Comparison of ENCODE assay signal across 8 cellular contexts in genomic region chr7:129950191-129950940, GRCh38. TPM values are rescaled to one million over a fixed set of nuclear protein-coding genes. Genes with fewer than 3 reads are reported as not detected.
DNase-seq lines count a peak whose midpoint lies in the region; ATAC-seq, FAIRE-seq and TF ChIP-seq lines count a peak whose summit lies in the region.

No MANE protein-coding gene starts in this region.

- peaks cover 0 to 3% of the 10 kb centered on the region in 2 experiments; a peak in 1 of 5 replicates for H3K36me3 ChIP-seq in HepG2 (replicated peaks in 1 of 2; ENCODE audit: control insufficient read depth in 1 of 2, insufficient read depth in 2 of 2, low read length in 2 of 2)

- POLR2A ChIA-PET in HepG2 (lab: Yijun Ruan, JAX) = interaction anchor here (2.4 to 2.9 kb wide), 2 partner anchors 9 to 59 kb away, joined by 14 to 28 read pairs; no protein-coding TSS in a partner anchor

- no peak for TF ChIP-seq CTCF in GM13976 (IDR thresholded peaks at IDR 0.05; ENCODE audit: borderline replicate concordance, control extremely low read depth, extremely low read depth, insufficient read depth, missing control alignments)
- no peak for TF ChIP-seq CTCF in astrocyte of the cerebellum (IDR thresholded peaks at IDR 0.05; ENCODE audit: low read depth, low read length, missing control alignments)
- no peak for TF ChIP-seq CTCF in HepG2 (CRISPR knock-in tag; IDR thresholded peaks at IDR 0.05)

- no peak overlapping the region for H2AFZ ChIP-seq in HepG2 (ENCODE audit: low read length)

- H3K27me3 ChIP-seq in HepG2 (ENCODE audit: control insufficient read depth in 1 of 2, insufficient read depth in 2 of 2, low read length in 2 of 2) = no peaks in the 10 kb centered on the region; a peak in 1 of 5 replicates

- H3K4me1 ChIP-seq in HepG2 (ENCODE audit: insufficient read depth, low read length) = peaks cover 40% of the 10 kb centered on the region

- H3K4me3 ChIP-seq in astrocyte of the cerebellum (ENCODE audit: low read depth, low read length) (peak overlapping the region; percentile 93), HepG2 (replicated peaks in 1 of 3; ENCODE audit: insufficient read depth in 1 of 3, low read depth in 2 of 3, low read length in 3 of 3) (peak overlapping the region; percentile 86 to 94 (median 87))

- peaks cover 60% of the 10 kb centered on the region for H3K79me2 ChIP-seq in HepG2 (ENCODE audit: insufficient read depth, low read length)

- no peak for TF ChIP-seq POLR2A in HepG2 (IDR thresholded peaks at IDR 0.05; ENCODE audit: insufficient read depth in 1 of 2, low read depth in 2 of 2, low read length in 2 of 2)

- TF ChIP-seq EP300 in HepG2 (IDR thresholded peaks at IDR 0.05; ENCODE audit: low read depth in 2 of 2, low read length in 2 of 2) (no peak), HepG2 (CRISPR knock-in tag; IDR thresholded peaks at IDR 0.05; ENCODE audit: borderline replicate concordance) (no peak)

- peak overlapping the region; percentile 92 for H3K27ac ChIP-seq in HepG2 (ENCODE audit: extremely low read length, insufficient read depth, low read length)

- no peak for FAIRE-seq in HepG2 (lab: Jason Lieb, UNC)

- ATAC-seq in HG02798 (IDR thresholded peaks at IDR 0.05; ENCODE audit: poor library complexity, unreplicated experiment) (peak; percentile 25), HepG2 (no peak), HG02678 (IDR thresholded peaks at IDR 0.05; ENCODE audit: unreplicated experiment) (no peak)

- H3K9me3 ChIP-seq in HepG2 (ENCODE audit: low read length) = no peaks in the 10 kb centered on the region

- WGBS in HepG2 (ENCODE audit: low lambda C conversion rate) = 13% methylated on average over 9 of the region's 9 CpGs

- in situ Hi-C loops in GM13976 (cut with MboI; ENCODE audit: low sequenced_read_pairs, unreplicated experiment) = no loop called here
- in situ Hi-C loops in astrocyte of the cerebellum (cut with HindIII; ENCODE audit: low sequenced_read_pairs) = no loop called here
- in situ Hi-C loops in HepG2 (cut with HindIII; ENCODE audit: extremely low pct_ligation_motif_present, low pct_unique_long_range_greater_than_20kb) = no loop called here

- peaks cover 16% of the 10 kb centered on the region for H4K20me1 ChIP-seq in HepG2 (ENCODE audit: insufficient read depth, low read length)

- BruUV-seq in HepG2 (replicated peaks; lab: Mats Ljungman, UMichigan) = no TSS peak

- peak overlapping the region; percentile 76 for H3K4me2 ChIP-seq in HepG2 (ENCODE audit: low read depth, low read length)

- intact Hi-C loops in HepG2 (cut with micrococcal nuclease; ENCODE audit: unreplicated experiment) = loop anchor here (5.0 kb wide), 1 partner anchor 118 kb away; no protein-coding TSS in a partner anchor

- CTCF ChIA-PET in HepG2 (lab: Yijun Ruan, JAX; ENCODE audit: low intra/inter-chr PET ratio, low total read pairs) = no interaction called here

- DNase-seq in GM13976 (ENCODE audit: low spot score) = peak; percentile 62
- DNase-seq in astrocyte of the cerebellum (ENCODE audit: low read depth) = no peak
- DNase-seq in HepG2 (ENCODE audit: low spot score) = no peak
- no peak for DNase-seq in D341Med (ENCODE audit: low spot score)
- DNase-seq in central memory CD4-positive, alpha-beta T cell = no peak
- DNase-seq in SW 1271 (lab: John Stamatoyannopoulos, UW) = no peak

- TF ChIP-seq RAD21 in HepG2 (CRISPR knock-in tag; IDR thresholded peaks at IDR 0.05) = no peak

- H3K9ac ChIP-seq in HepG2 (ENCODE audit: insufficient read depth, low read depth, low read length) = peak overlapping the region; percentile 90

TF ChIP-seq in HepG2, 621 proteins besides CTCF, POLR2A, EP300 and RAD21:
- TF ChIP-seq GATA4 (IDR thresholded peaks at IDR 0.05; ENCODE audit: borderline replicate concordance, low read depth) (no peak), GLI4 (CRISPR knock-in tag; IDR thresholded peaks at IDR 0.05; ENCODE audit: borderline replicate concordance) (no peak), PATZ1 (CRISPR knock-in tag; IDR thresholded peaks at IDR 0.05) (no peak), MBD4 (IDR thresholded peaks at IDR 0.05; ENCODE audit: borderline replicate concordance, low read length) (no peak), ZNF646 (CRISPR knock-in tag; IDR thresholded peaks at IDR 0.05) (0 out of 2 replicates have a peak, but pooled peaks have one; percentile 2)

RNA-seq across cellular contexts. Expression of gene UBE2H, which starts 2.4 kb away (rescaled TPM):
- total RNA-seq in HepG2 (2016; rRNA removed; fragmentation: Illumina TruSeq; extraction: Trizol) = 15.5 and 18.7 TPM in 2 replicates
- total RNA-seq in HepG2 (2016; cell fraction: cytosol; rRNA removed; fragmentation: Illumina TruSeq; extraction: Trizol; ENCODE audit: low read depth) = 1.3 and 1.9 TPM in 2 replicates
- 15.7 and 16.2 TPM in 2 replicates for total RNA-seq in HepG2 (2016; cell fraction: insoluble cytoplasmic fraction; rRNA removed; fragmentation: Illumina TruSeq; extraction: Trizol)
- total RNA-seq in HepG2 (2016; cell fraction: membrane; rRNA removed; fragmentation: Illumina TruSeq; extraction: Trizol) = 6.7 and 8.2 TPM in 2 replicates
- total RNA-seq in HepG2 (2016; cell fraction: nucleus; rRNA removed; fragmentation: Illumina TruSeq; extraction: Trizol) = 17.1 and 18.4 TPM in 2 replicates
- 40.1 and 43.7 TPM in 2 replicates for polyA plus RNA-seq in HepG2 (2011; rRNA removed)
- 13.5 and 24.5 TPM in 2 replicates for polyA plus RNA-seq in HepG2 (2011; cell fraction: cytosol; rRNA removed)
- 22.5 and 32.8 TPM in 2 replicates for polyA plus RNA-seq in HepG2 (2011; cell fraction: nucleus; rRNA removed)
- 50.8 and 52.0 TPM in 2 replicates for polyA plus RNA-seq in HepG2 (2012)
- polyA plus RNA-seq in HepG2 (2016; cell fraction: cytosol; fragmentation: Illumina TruSeq; extraction: Trizol; ENCODE audit: low read depth) = 1.9 TPM in 2 replicates
- 17.0 and 20.2 TPM in 2 replicates for polyA plus RNA-seq in HepG2 (2016; cell fraction: insoluble cytoplasmic fraction; fragmentation: Illumina TruSeq; extraction: Trizol; ENCODE audit: low read depth)
- polyA plus RNA-seq in HepG2 (2016; cell fraction: membrane; fragmentation: Illumina TruSeq; extraction: Trizol; ENCODE audit: low read depth) = 3.6 and 3.8 TPM in 2 replicates
- polyA plus RNA-seq in HepG2 (2016; cell fraction: nucleus; fragmentation: Illumina TruSeq; extraction: Trizol; ENCODE audit: insufficient read depth, low read depth) = 20.8 TPM in 2 replicates
- polyA minus RNA-seq in HepG2 (2011; rRNA and poly(A)+ RNA removed; ENCODE audit: low replicate concordance) = 21.8 and 29.4 TPM in 2 replicates
- polyA minus RNA-seq in HepG2 (2011; cell fraction: cytosol; rRNA and poly(A)+ RNA removed) = 24.0 and 36.2 TPM in 2 replicates
- 60.9 and 63.9 TPM in 2 replicates for polyA minus RNA-seq in HepG2 (2011; cell fraction: nucleus; rRNA and poly(A)+ RNA removed)
